8 cellular contexts compared by ENCODE assay signal in genomic region chr14:67533754-67534085, GRCh38. TPM values are rescaled to one million over a fixed set of nuclear protein-coding genes. Genes with fewer than 3 reads are reported as not detected.
DNase-seq lines count a peak whose midpoint lies in the region; ATAC-seq and TF ChIP-seq lines count a peak whose summit lies in the region.

No MANE protein-coding gene starts in this region.

- H3K4me3 ChIP-seq in HFF-Myc (replicated peaks; ENCODE audit: low read depth, low read length) (peak overlapping the region; percentile 52), right cardiac atrium (ENCODE audit: low read length) (peak overlapping the region; percentile 44), skin epidermis (peak overlapping the region; percentile 44 to 80 (median 50))

- H3K4me3 Mint-ChIP-seq in activated CD4-positive, alpha-beta memory T cell treated with anti-CD3 and anti-CD28 coated beads for 36 hours = peak overlapping the region; percentile 64

- no peak for TF ChIP-seq CTCF in HFF-Myc (IDR thresholded peaks at IDR 0.05; ENCODE audit: low read depth, low read length, missing control alignments)

- H3K4me1 Mint-ChIP-seq in activated CD4-positive, alpha-beta memory T cell treated with anti-CD3 and anti-CD28 coated beads for 36 hours (ENCODE audit: low read depth) = peaks cover 4% of the 10 kb centered on the region

- ATAC-seq in right cardiac atrium = no peak
- ATAC-seq in HG02763 (IDR thresholded peaks at IDR 0.05; ENCODE audit: unreplicated experiment) = no peak
- no peak for ATAC-seq in GM21576 (IDR thresholded peaks at IDR 0.05; ENCODE audit: unreplicated experiment)

- WGBS in right cardiac atrium = 37% methylated on average over 6 of the region's 6 CpGs

- H3K27me3 ChIP-seq in right cardiac atrium (ENCODE audit: control insufficient read depth, insufficient read depth) = no peaks in the 10 kb centered on the region

- intact Hi-C loops in activated CD4-positive, alpha-beta memory T cell treated with anti-CD3 and anti-CD28 coated beads for 36 hours (cut with micrococcal nuclease) = no loop called here
- intact Hi-C loops in right cardiac atrium (cut with DNase I) = loop anchor here in 1 of 4 donors (5.0 kb wide), 1 partner anchor 34 kb away; no protein-coding TSS in a partner anchor

- H3K27me3 Mint-ChIP-seq in activated CD4-positive, alpha-beta memory T cell treated with anti-CD3 and anti-CD28 coated beads for 36 hours = peaks cover 23% of the 10 kb centered on the region

- no peak for DNase-seq in HFF-Myc (ENCODE audit: extremely low read depth, low read depth)
- DNase-seq in activated CD4-positive, alpha-beta memory T cell treated with anti-CD3 and anti-CD28 coated beads for 36 hours = no peak
- DNase-seq in right cardiac atrium = no peak
- DNase-seq in inferior parietal cortex (ENCODE audit: extremely low spot score) = no peak
- DNase-seq in medulla oblongata (ENCODE audit: extremely low spot score) = no peak

- H3K27ac ChIP-seq in right cardiac atrium (ENCODE audit: low read length) (no peak overlapping the region), skin epidermis (peak overlapping the region in 9 of 21 experiments; percentile 48 to 82 (median 75))

- no peaks in the 10 kb centered on the region for H3K9me3 ChIP-seq in right cardiac atrium (ENCODE audit: control insufficient read depth, low read length)

- CTCF ChIA-PET in activated CD4-positive, alpha-beta memory T cell treated with anti-CD3 and anti-CD28 coated beads for 36 hours (lab: Charles Lee) = interaction anchor here (0.9 to 1.7 kb wide), 4 partner anchors 38 to 1174 kb away, joined by 3 to 8 read pairs (median 4); partner anchors contain the start of gene RDH12

- POLR2A ChIA-PET in activated CD4-positive, alpha-beta memory T cell treated with anti-CD3 and anti-CD28 coated beads for 36 hours (lab: Charles Lee) = no interaction called here

- no peaks in the 10 kb centered on the region for H3K9me3 Mint-ChIP-seq in activated CD4-positive, alpha-beta memory T cell treated with anti-CD3 and anti-CD28 coated beads for 36 hours

- H3K4me1 ChIP-seq in right cardiac atrium (ENCODE audit: control insufficient read depth, insufficient read depth, low read length) = no peaks in the 10 kb centered on the region

- H3K27ac Mint-ChIP-seq in activated CD4-positive, alpha-beta memory T cell treated with anti-CD3 and anti-CD28 coated beads for 36 hours = no peak overlapping the region

- no peaks in the 10 kb centered on the region for H3K36me3 Mint-ChIP-seq in activated CD4-positive, alpha-beta memory T cell treated with anti-CD3 and anti-CD28 coated beads for 36 hours

RNA-seq across cellular contexts. Expression of gene PLEKHH1, which starts 0.6 kb away (rescaled TPM):
- total RNA-seq in activated CD4-positive, alpha-beta memory T cell treated with anti-CD3 and anti-CD28 coated beads for 36 hours = 1 to 10 TPM; 1.7 to 1.9 TPM
- 1 to 10 TPM; 2.5 to 6.5 (median 4.2) TPM for total RNA-seq in right cardiac atrium
- 4.0 TPM for polyA plus RNA-seq in right cardiac atrium

RNA-seq across cellular contexts. Expression of gene TMEM229B, which starts 45.2 kb away (rescaled TPM):
- total RNA-seq in activated CD4-positive, alpha-beta memory T cell treated with anti-CD3 and anti-CD28 coated beads for 36 hours = 1 to 10 TPM in 1 of 2 experiments, under 1 TPM in 1; 0.93 to 1.1 TPM
- total RNA-seq in right cardiac atrium = 10 to 100 TPM in 1 of 4 donors, 1 to 10 TPM in 3; 1.3 to 11.8 (median 6.6) TPM
- polyA plus RNA-seq in right cardiac atrium = 3.6 TPM
